1 cellular context compared by ENCODE assay signal in genomic region chr7:102306916-102307677, GRCh38.
TF ChIP-seq lines count a peak whose summit lies in the region.

No MANE protein-coding gene starts in this region.

TF ChIP-seq in HepG2, 621 proteins besides CTCF, POLR2A, EP300 and RAD21 (continues in another document):
- TF ChIP-seq HNF1B (CRISPR knock-in tag; IDR thresholded peaks at IDR 0.05) (0 out of 2 replicates have a peak, but pooled peaks have one; percentile 72), KLF16 (CRISPR knock-in tag; IDR thresholded peaks at IDR 0.05) (no peak), PAXIP1 (CRISPR knock-in tag; conservative IDR thresholded peaks at IDR 0.05) (peak; percentile 53), NR0B2 (CRISPR knock-in tag; IDR thresholded peaks at IDR 0.05) (no peak), ZNF713 (CRISPR knock-in tag; IDR thresholded peaks at IDR 0.05) (no peak), ZNF782 (CRISPR knock-in tag; IDR thresholded peaks at IDR 0.05; ENCODE audit: borderline replicate concordance) (peak; percentile 89; the same call in 1 of the 2 replicates), ZNF570 (CRISPR knock-in tag; IDR thresholded peaks at IDR 0.05; ENCODE audit: borderline replicate concordance) (no peak), GABPB1 (CRISPR knock-in tag; IDR thresholded peaks at IDR 0.05) (peak; percentile 77), PHF21A (CRISPR knock-in tag; IDR thresholded peaks at IDR 0.05) (peak; percentile 71), ZNF704 (CRISPR knock-in tag; IDR thresholded peaks at IDR 0.05; ENCODE audit: borderline replicate concordance) (no peak), TBX2 (CRISPR knock-in tag; IDR thresholded peaks at IDR 0.05; ENCODE audit: borderline replicate concordance) (peak; percentile 36; the same call in 1 of the 2 replicates), ZBED4 (CRISPR knock-in tag; IDR thresholded peaks at IDR 0.05; ENCODE audit: borderline replicate concordance) (no peak), ZNF276 (CRISPR knock-in tag; IDR thresholded peaks at IDR 0.05; ENCODE audit: low read depth) (no peak), KDM2A (CRISPR knock-in tag; IDR thresholded peaks at IDR 0.05; ENCODE audit: borderline replicate concordance, low read depth) (peak; percentile 47; the same call in 1 of the 2 replicates), JARID2 (CRISPR knock-in tag; IDR thresholded peaks at IDR 0.05; ENCODE audit: insufficient replicate concordance) (no peak), ZC3H13 (CRISPR knock-in tag; IDR thresholded peaks at IDR 0.05) (peak; percentile 41; the same call in 1 of the 2 replicates), THAP11 (CRISPR knock-in tag; IDR thresholded peaks at IDR 0.05) (peak; percentile 45), ZNF781 (CRISPR knock-in tag; IDR thresholded peaks at IDR 0.05; ENCODE audit: borderline replicate concordance, not compliant biosample characterization) (no peak), ZNF337 (CRISPR knock-in tag; IDR thresholded peaks at IDR 0.05; ENCODE audit: borderline replicate concordance, low read depth) (0 out of 2 replicates have a peak, but pooled peaks have one; percentile 66), GTF2F1 (IDR thresholded peaks at IDR 0.05; ENCODE audit: low read length) (no peak), ZNF776 (CRISPR knock-in tag; IDR thresholded peaks at IDR 0.05) (no peak), WIZ (CRISPR knock-in tag; IDR thresholded peaks at IDR 0.05) (no peak), HNRNPH1 (optimal IDR thresholded peaks at IDR 0.05; ENCODE audit: low read depth, low read length) (no peak), SNAPC4 (CRISPR knock-in tag; IDR thresholded peaks at IDR 0.05) (peak; percentile 41; the same call in 1 of the 2 replicates), HNRNPLL (IDR thresholded peaks at IDR 0.05; ENCODE audit: low read depth, low read length, poor library complexity, severe bottlenecking) (no peak), REL (CRISPR knock-in tag; conservative IDR thresholded peaks at IDR 0.05) (no peak), ZFYVE20 (CRISPR knock-in tag; IDR thresholded peaks at IDR 0.05; ENCODE audit: borderline replicate concordance, low read depth) (no peak), HNRNPL (IDR thresholded peaks at IDR 0.05; ENCODE audit: low read depth, low read length) (peak; percentile 96), ZBTB33 (CRISPR knock-in tag; IDR thresholded peaks at IDR 0.05) (0 out of 2 replicates have a peak, but pooled peaks have one; percentile 18), PRMT3 (CRISPR knock-in tag; IDR thresholded peaks at IDR 0.05; ENCODE audit: borderline replicate concordance, low read depth) (no peak), SOX5 (CRISPR knock-in tag; IDR thresholded peaks at IDR 0.05; ENCODE audit: borderline replicate concordance) (no peak), ZNF572 (CRISPR knock-in tag; IDR thresholded peaks at IDR 0.05) (peak; percentile 83; the same call in 1 of the 2 replicates), NRL (CRISPR knock-in tag; IDR thresholded peaks at IDR 0.05; ENCODE audit: borderline replicate concordance) (peak; percentile 22; the same call in 1 of the 2 replicates), MLX (CRISPR knock-in tag; IDR thresholded peaks at IDR 0.05) (no peak), KAT7 (CRISPR knock-in tag; IDR thresholded peaks at IDR 0.05; ENCODE audit: borderline replicate concordance) (no peak), ZNF224 (CRISPR knock-in tag; IDR thresholded peaks at IDR 0.05) (0 out of 2 replicates have a peak, but pooled peaks have one; percentile 44)
